Comparison of ENCODE assay signal across 8 cellular contexts in genomic region chr5:133247881-133248642, GRCh38.
DNase-seq lines count a peak whose midpoint lies in the region; ATAC-seq and TF ChIP-seq lines count a peak whose summit lies in the region.

No MANE protein-coding gene starts in this region.

- H3K27ac ChIP-seq in OCI-LY3 (ENCODE audit: low read length), result no peak overlapping the region

- no peak overlapping the region for H3K4me2 ChIP-seq in OCI-LY3 (ENCODE audit: low read length)

- H3K4me3 ChIP-seq in OCI-LY3 (ENCODE audit: low read length) (no peak overlapping the region), fibroblast of mammary gland (ENCODE audit: control insufficient read depth, low read depth, low read length) (no peak overlapping the region)

- no peaks in the 10 kb centered on the region for H4K20me1 ChIP-seq in OCI-LY3 (ENCODE audit: insufficient read depth, low read length)

- no peak overlapping the region for H2AFZ ChIP-seq in OCI-LY3 (ENCODE audit: low read depth, low read length)

- peak; percentile 44 for DNase-seq in fibroblast of mammary gland (ENCODE audit: low read depth)
- DNase-seq in pulmonary artery endothelial cell (ENCODE audit: low read depth, low spot score), result peak; percentile 68
- DNase-seq in NCI-H1092 (lab: John Stamatoyannopoulos, UW), result no peak
- DNase-seq in GF-D8 (lab: John Stamatoyannopoulos, UW), result no peak
- DNase-seq in sciatic nerve (ENCODE audit: low spot score), result no peak

- H3K9ac ChIP-seq in OCI-LY3 (ENCODE audit: low read length), result no peak overlapping the region

- no peak for ATAC-seq in sciatic nerve
- no peak for ATAC-seq in GM21786 (IDR thresholded peaks at IDR 0.05; ENCODE audit: unreplicated experiment)

- no peaks in the 10 kb centered on the region for H3K9me3 ChIP-seq in OCI-LY3 (ENCODE audit: insufficient read depth, low read length)

- TF ChIP-seq CTCF in GM12872 (IDR thresholded peaks at IDR 0.05; ENCODE audit: insufficient read depth, low read depth, low read length) (peak; percentile 26; the same call in 1 of the 3 replicates), OCI-LY3 (IDR thresholded peaks at IDR 0.05; ENCODE audit: low read depth, low read length) (peak; percentile 15; the same call in 1 of the 2 replicates), fibroblast of mammary gland (conservative IDR thresholded peaks at IDR 0.05; ENCODE audit: control insufficient read depth, insufficient read depth, low read depth, low read length) (peak; percentile 40)

- H3K4me1 ChIP-seq in OCI-LY3 (ENCODE audit: low read length), result peaks cover 21% of the 10 kb centered on the region

- intact Hi-C loops in sciatic nerve (cut with DNase I), result no loop called here

- H3K79me2 ChIP-seq in OCI-LY3 (ENCODE audit: low read length), result no peaks in the 10 kb centered on the region

- H3K36me3 ChIP-seq in OCI-LY3 (replicated peaks; ENCODE audit: low read depth, low read length), result no peaks in the 10 kb centered on the region

- no peaks in the 10 kb centered on the region for H3K27me3 ChIP-seq in OCI-LY3 (ENCODE audit: low read depth, low read length)

Comparison
In these comparisons a context has a peak if more than half of its experiments do, and no peak if none do; other contexts are left out.
1. DNase-seq: peak in fibroblast of mammary gland (single experiment) and pulmonary artery endothelial cell (single experiment); none in NCI-H1092 (single experiment), GF-D8 (single experiment) and sciatic nerve (single experiment).
2. Peak in every context shown above with its lines, with median percentiles within 50 percentile points of each other: CTCF ChIP-seq.